ENCODE assay signal across 8 cellular contexts in the genomic region with DNA sequence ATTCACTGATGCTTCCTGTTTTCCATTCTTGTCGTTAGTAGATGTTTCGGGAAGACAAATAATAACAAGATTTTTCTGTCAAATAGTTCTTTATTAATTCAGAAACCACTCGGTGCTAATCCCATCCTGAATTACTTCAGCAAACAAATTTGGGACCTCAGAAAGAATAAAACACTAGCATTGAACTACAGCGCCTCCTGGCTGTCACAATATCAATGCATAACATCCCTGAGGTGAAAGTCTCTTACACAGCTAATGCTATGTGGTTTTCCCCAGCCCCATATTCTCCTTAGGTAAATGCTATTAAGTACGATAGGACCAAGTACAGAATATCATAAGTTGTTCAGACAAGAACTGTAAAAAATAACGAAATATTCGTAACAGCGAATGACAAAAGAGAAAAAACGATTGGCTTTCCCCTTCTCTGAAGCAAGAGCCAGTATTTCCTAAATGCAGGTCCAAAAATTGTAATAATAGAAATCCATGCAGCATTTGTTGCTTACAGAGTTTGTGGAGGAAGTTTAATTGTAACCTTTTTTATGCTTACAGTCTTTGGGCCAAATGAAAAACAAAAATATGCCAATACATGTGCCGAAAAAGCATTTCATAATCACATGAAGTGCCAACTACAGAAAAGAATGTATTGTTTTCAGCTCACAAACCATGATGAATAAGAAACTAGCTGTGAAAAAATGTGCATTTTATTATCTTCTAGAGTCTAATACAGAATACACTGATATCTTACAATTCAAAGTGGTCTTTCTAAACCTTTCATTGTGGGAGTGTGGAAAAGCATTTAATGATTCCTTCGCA. TPM values are rescaled to one million over a fixed set of nuclear protein-coding genes. Genes with fewer than 3 reads are reported as not detected.
DNase-seq lines count a peak whose midpoint lies in the region; FAIRE-seq and TF ChIP-seq lines count a peak whose summit lies in the region.

No MANE protein-coding gene starts in this region.

- H3K9me3 Mint-ChIP-seq in CD8-positive, alpha-beta memory T cell, result no peaks in the 10 kb centered on the region
- no peaks in the 10 kb centered on the region for H3K9me3 Mint-ChIP-seq in progenitor cell of endocrine pancreas (ENCODE audit: low read depth)

- no peaks in the 10 kb centered on the region for H3K36me3 ChIP-seq in CD8-positive, alpha-beta memory T cell (ENCODE audit: insufficient read depth, low read length)
- H3K36me3 ChIP-seq in vagina, result no peaks in the 10 kb centered on the region

- H3K36me3 Mint-ChIP-seq in CD8-positive, alpha-beta memory T cell, result no peaks in the 10 kb centered on the region
- H3K36me3 Mint-ChIP-seq in progenitor cell of endocrine pancreas (ENCODE audit: insufficient read depth), result no peaks in the 10 kb centered on the region

- H3K9me3 ChIP-seq in CD8-positive, alpha-beta memory T cell (ENCODE audit: low read length), result no peaks in the 10 kb centered on the region
- H3K9me3 ChIP-seq in vagina, result no peaks in the 10 kb centered on the region

- H3K27me3 Mint-ChIP-seq in CD8-positive, alpha-beta memory T cell, result peaks cover 3 to 15% of the 10 kb centered on the region in 2 donors
- H3K27me3 Mint-ChIP-seq in progenitor cell of endocrine pancreas, result no peaks in the 10 kb centered on the region

- peak; percentile 67 for FAIRE-seq in H54 (lab: Jason Lieb, UNC)

- H3K4me3 ChIP-seq in CD8-positive, alpha-beta memory T cell (ENCODE audit: low read length), result no peak overlapping the region
- H3K4me3 ChIP-seq in foreskin fibroblast (ENCODE audit: low read depth in 1 of 2, low read length in 2 of 2) (no peak overlapping the region), vagina (no peak overlapping the region)

- no peaks in the 10 kb centered on the region for H3K4me1 ChIP-seq in CD8-positive, alpha-beta memory T cell (ENCODE audit: insufficient read depth, low read length)
- H3K4me1 ChIP-seq in vagina, result peaks cover 13% of the 10 kb centered on the region

- H3K4me3 Mint-ChIP-seq in CD8-positive, alpha-beta memory T cell, result no peak overlapping the region
- H3K4me3 Mint-ChIP-seq in progenitor cell of endocrine pancreas (ENCODE audit: low read depth), result no peak overlapping the region

- no peak overlapping the region for H3K27ac Mint-ChIP-seq in CD8-positive, alpha-beta memory T cell
- no peak overlapping the region for H3K27ac Mint-ChIP-seq in progenitor cell of endocrine pancreas

- intact Hi-C loops in vagina (cut with DNase I), result loop anchor here (5.0 kb wide), 1 partner anchor 294 kb away; no protein-coding TSS in a partner anchor

- CTCF ChIA-PET in CD8-positive, alpha-beta memory T cell (lab: Charles Lee), result interaction anchor here (0.8 to 8.0 kb wide), 14 partner anchors 9 to 459 kb away, joined by 3 to 118 read pairs (median 3); no protein-coding TSS in a partner anchor

- no peak overlapping the region for H3K27ac ChIP-seq in CD8-positive, alpha-beta memory T cell (ENCODE audit: low read depth, low read length)
- H3K27ac ChIP-seq in vagina, result no peak overlapping the region

- TF ChIP-seq CTCF in foreskin fibroblast (IDR thresholded peaks at IDR 0.05; ENCODE audit: low read depth, low read length), result peak; percentile 77
- TF ChIP-seq CTCF in progenitor cell of endocrine pancreas (IDR thresholded peaks at IDR 0.05; ENCODE audit: unreplicated experiment), result peak; percentile 67
- peak; percentile 71 to 76 (median 75) for TF ChIP-seq CTCF in vagina (IDR thresholded peaks at IDR 0.05)

- H3K4me1 Mint-ChIP-seq in CD8-positive, alpha-beta memory T cell, result peaks cover 0 to 3% (median 0%) of the 10 kb centered on the region in 3 donors
- peaks cover 12% of the 10 kb centered on the region for H3K4me1 Mint-ChIP-seq in progenitor cell of endocrine pancreas (ENCODE audit: low read depth)

- no peak for TF ChIP-seq POLR2A in H54 (IDR thresholded peaks at IDR 0.05; ENCODE audit: low read depth, low read length)
- no peak for TF ChIP-seq POLR2A in vagina (IDR thresholded peaks at IDR 0.05)

- H3K27me3 ChIP-seq in CD8-positive, alpha-beta memory T cell (ENCODE audit: insufficient read depth, low read length, poor library complexity, severe bottlenecking), result no peaks in the 10 kb centered on the region
- H3K27me3 ChIP-seq in vagina, result no peaks in the 10 kb centered on the region

- POLR2A ChIA-PET in CD8-positive, alpha-beta memory T cell (lab: Charles Lee), result no interaction called here

- peak; percentile 41 to 63 (median 46) for DNase-seq in CD8-positive, alpha-beta memory T cell
- DNase-seq in H54 (ENCODE audit: insufficient read length, low spot score) (peak; percentile 17), OCI-M1 (lab: John Stamatoyannopoulos, UW) (peak; percentile 83), foreskin fibroblast (peak; percentile 68 to 89), progenitor cell of endocrine pancreas (ENCODE audit: low spot score, unreplicated experiment) (no peak), vagina (ENCODE audit: extremely low spot score in 2 of 2) (no peak), OCI-M2 (lab: John Stamatoyannopoulos, UW; ENCODE audit: unreplicated experiment) (no peak)
- peak; percentile 27 for DNase-seq in activated T-cell treated with anti-CD3 and anti-CD28 coated beads, Interleukin-2, amount 50 U/mL, for 1 hour

RNA-seq across cellular contexts. Expression of gene MYPN, which starts 47.3 kb away (rescaled TPM):
- not detected for total RNA-seq in CD8-positive, alpha-beta memory T cell
- not detected for polyA plus RNA-seq in CD8-positive, alpha-beta memory T cell
- total RNA-seq in progenitor cell of endocrine pancreas (0.05 and 0.22 TPM in 2 replicates), vagina (not detected)

Comparison
In these comparisons a context has a peak if more than half of its experiments do, and no peak if none do; other contexts are left out.
1. DNase-seq: peak in CD8-positive, alpha-beta memory T cell (5 of 5), H54 (single experiment), OCI-M1 (single experiment), activated T-cell treated with anti-CD3 and anti-CD28 coated beads, Interleukin-2, amount 50 U/mL, for 1 hour (single experiment) and foreskin fibroblast (2 of 2); none in progenitor cell of endocrine pancreas (single experiment), vagina (0 of 2) and OCI-M2 (single experiment).
2. Peak in every context shown above with its lines, with median percentiles within 50 percentile points of each other: CTCF ChIP-seq.